In genomic region chr2:132651115-132652099, GRCh38 we compare ENCODE assay signal across 9 cellular contexts. TPM values are rescaled to one million over a fixed set of nuclear protein-coding genes. Genes with fewer than 3 reads are reported as not detected.
DNase-seq lines count a peak whose midpoint lies in the region; ATAC-seq and TF ChIP-seq lines count a peak whose summit lies in the region.
"Had no signal": no experiment of that assay in that cellular context is flagged by ENCODE, and none has a peak within 500 bp of the region (broad histone marks: within the 10 kb centered on the region; RNA-seq: fewer than 3 reads in every experiment).

No MANE protein-coding gene starts in this region.

- no peaks in the 10 kb centered on the region for H3K36me3 Mint-ChIP-seq in naive thymus-derived CD4-positive, alpha-beta T cell

- POLR2A ChIA-PET in naive thymus-derived CD4-positive, alpha-beta T cell (lab: Charles Lee): interaction anchor here (0.7 kb wide), 1 partner anchor 1182 kb away, joined by 3 read pairs; no protein-coding TSS in a partner anchor

- H3K36me3 ChIP-seq in brain microvascular endothelial cell (replicated peaks) (no peaks in the 10 kb centered on the region), lower lobe of right lung (no peaks in the 10 kb centered on the region)
- no peaks in the 10 kb centered on the region for H3K36me3 ChIP-seq in naive thymus-derived CD4-positive, alpha-beta T cell (ENCODE audit: control insufficient read depth in 2 of 3, insufficient read depth in 3 of 3, low read length in 3 of 3)

- H3K4me1 ChIP-seq in lower lobe of right lung: no peaks in the 10 kb centered on the region
- H3K4me1 ChIP-seq in naive thymus-derived CD4-positive, alpha-beta T cell (ENCODE audit: control insufficient read depth in 2 of 2, insufficient read depth in 2 of 2, low read length in 2 of 2): no peaks in the 10 kb centered on the region

- no peaks in the 10 kb centered on the region for H3K27me3 ChIP-seq in brain microvascular endothelial cell (replicated peaks)
- H3K27me3 ChIP-seq in lower lobe of right lung (ENCODE audit: low read depth): no peaks in the 10 kb centered on the region
- H3K27me3 ChIP-seq in naive thymus-derived CD4-positive, alpha-beta T cell (ENCODE audit: control insufficient read depth in 2 of 2, insufficient read depth in 2 of 2, low read length in 2 of 2): no peaks in the 10 kb centered on the region

- no peaks in the 10 kb centered on the region for H3K4me1 Mint-ChIP-seq in naive thymus-derived CD4-positive, alpha-beta T cell

- H3K4me3 ChIP-seq in brain microvascular endothelial cell (ENCODE audit: low read depth, low read length): no peak overlapping the region
- no peak overlapping the region for H3K4me3 ChIP-seq in lower lobe of right lung
- no peak overlapping the region for H3K4me3 ChIP-seq in naive thymus-derived CD4-positive, alpha-beta T cell (ENCODE audit: low read length)

- CTCF ChIA-PET in naive thymus-derived CD4-positive, alpha-beta T cell (lab: Charles Lee): no interaction called here

- H3K27me3 Mint-ChIP-seq in naive thymus-derived CD4-positive, alpha-beta T cell: peaks cover 0 to 26% (median 10%) of the 10 kb centered on the region in 5 donors

- H3K9me3 Mint-ChIP-seq in naive thymus-derived CD4-positive, alpha-beta T cell: peaks cover 0 to 19% (median 2%) of the 10 kb centered on the region in 11 donors

- no peak overlapping the region for H3K27ac ChIP-seq in brain microvascular endothelial cell
- H3K27ac ChIP-seq in lower lobe of right lung: no peak overlapping the region
- H3K27ac ChIP-seq in naive thymus-derived CD4-positive, alpha-beta T cell (ENCODE audit: low read depth, low read length): no peak overlapping the region

- DNase-seq in CMK (ENCODE audit: low read depth) (peak; percentile 2), HuH-7 (ENCODE audit: low spot score) (peak; percentile 81), brain microvascular endothelial cell (peak; percentile 73), lower lobe of right lung (no peak), germinal center (ENCODE audit: low spot score) (no peak), NCI-H524 (lab: John Stamatoyannopoulos, UW) (no peak)
- no peak for DNase-seq in naive thymus-derived CD4-positive, alpha-beta T cell
- DNase-seq: stimulated activated CD4-positive, alpha-beta T cell treated with anti-CD3 and anti-CD28 coated beads, Interleukin-15, amount 100 ng/mL, for 24 hours had no signal

- in situ Hi-C loops in brain microvascular endothelial cell (cut with HindIII; ENCODE audit: low pct_ligation_motif_present, low sequenced_read_pairs): no loop called here

- H3K9me3 ChIP-seq in lower lobe of right lung: no peaks in the 10 kb centered on the region
- H3K9me3 ChIP-seq in naive thymus-derived CD4-positive, alpha-beta T cell (ENCODE audit: control insufficient read depth in 2 of 3, low read length in 3 of 3): no peaks in the 10 kb centered on the region

- intact Hi-C loops in lower lobe of right lung (cut with DNase I): no loop called here
- intact Hi-C loops in naive thymus-derived CD4-positive, alpha-beta T cell (cut with micrococcal nuclease): no loop called here

- no peak overlapping the region for H3K27ac Mint-ChIP-seq in naive thymus-derived CD4-positive, alpha-beta T cell

- ATAC-seq in lower lobe of right lung (peak; percentile 44 to 78), HG03139 (IDR thresholded peaks at IDR 0.05; ENCODE audit: unreplicated experiment) (no peak)
- no peak for ATAC-seq in naive thymus-derived CD4-positive, alpha-beta T cell

- H3K4me3 Mint-ChIP-seq in naive thymus-derived CD4-positive, alpha-beta T cell: no peak overlapping the region

- TF ChIP-seq CTCF in brain microvascular endothelial cell (IDR thresholded peaks at IDR 0.05; ENCODE audit: low read depth, low read length, missing control alignments) (peak; percentile 88), lower lobe of right lung (IDR thresholded peaks at IDR 0.05) (peak; percentile 37)

RNA-seq across cellular contexts. Expression of gene LYPD1, which starts 18.6 kb away (rescaled TPM):
- 1.5 TPM for total RNA-seq in lower lobe of right lung
- total RNA-seq in naive thymus-derived CD4-positive, alpha-beta T cell: not detected
- polyA plus RNA-seq in naive thymus-derived CD4-positive, alpha-beta T cell: not detected

Comparison
In these comparisons a context has a peak if more than half of its experiments do, and no peak if none do; other contexts are left out.
1. DNase-seq: peak in CMK (single experiment), HuH-7 (single experiment) and brain microvascular endothelial cell (single experiment); none in lower lobe of right lung (single experiment), naive thymus-derived CD4-positive, alpha-beta T cell (0 of 9), germinal center (single experiment) and NCI-H524 (0 of 2).
2. ATAC-seq: peak in lower lobe of right lung (2 of 2); none in naive thymus-derived CD4-positive, alpha-beta T cell (single experiment) and HG03139 (single experiment).